Comparison of ENCODE assay signal across 22 cellular contexts in the genomic region with DNA sequence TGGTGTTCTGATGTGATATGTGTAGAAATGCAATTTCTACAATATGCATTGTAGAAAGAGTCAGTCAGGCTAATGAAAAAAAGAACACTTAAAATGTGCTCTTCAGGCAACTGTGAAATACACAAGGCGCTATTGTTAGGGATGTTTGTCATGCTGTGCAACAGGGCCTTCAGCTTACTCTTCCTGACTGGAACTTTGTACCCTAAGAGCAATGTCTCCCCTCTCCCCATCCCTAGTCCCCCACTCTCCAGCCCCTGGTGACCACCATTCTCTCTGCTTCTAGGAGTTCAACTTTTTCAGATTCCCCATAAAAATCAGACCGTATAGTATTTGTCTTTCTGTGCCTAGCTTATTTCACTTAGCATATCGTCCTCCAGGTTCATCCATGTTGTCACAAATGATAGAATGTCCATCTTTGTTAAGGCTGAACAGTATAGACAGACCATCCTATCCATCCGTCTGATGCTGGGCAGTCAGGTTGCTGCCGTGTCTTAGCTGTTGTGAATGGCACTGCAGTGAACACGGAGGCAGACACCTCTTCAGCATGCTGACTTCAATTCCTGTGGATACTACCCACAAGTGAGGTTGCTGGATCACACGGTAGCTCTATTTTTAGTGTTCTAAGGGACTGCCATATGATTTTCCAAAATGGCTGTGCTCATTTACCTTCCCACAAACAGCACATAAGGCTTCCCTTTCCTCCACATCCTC. TPM values are rescaled to one million over a fixed set of nuclear protein-coding genes. Genes with fewer than 3 reads are reported as not detected.
DNase-seq lines count a peak whose midpoint lies in the region; ATAC-seq, FAIRE-seq and TF ChIP-seq lines count a peak whose summit lies in the region.
"Had no signal": no experiment of that assay in that cellular context is flagged by ENCODE, and none has a peak within 500 bp of the region (broad histone marks: within the 10 kb centered on the region; RNA-seq: fewer than 3 reads in every experiment).

No MANE protein-coding gene starts in this region.

- peak; percentile 89 for DNase-seq in HepG2 (ENCODE audit: low spot score)
- no peak for DNase-seq in right lobe of liver
- peak; percentile 48 for DNase-seq in medulla oblongata (ENCODE audit: extremely low spot score)
- DNase-seq in type B pancreatic cell (ENCODE audit: extremely low spot score, unreplicated experiment), result no peak
- no peak for DNase-seq in NK-92 (lab: John Stamatoyannopoulos, UW; ENCODE audit: unreplicated experiment)
- DNase-seq: activated CD4-positive, alpha-beta T cell treated with anti-CD3 and anti-CD28 coated beads, Interleukin-2, amount 50 U/mL, for 1 hour; cortex of kidney; heart left ventricle; NCI-H1092 treated with DMSO at 0.1 percent for 48 hours; NCI-H2171 treated with DMSO at 0.1 percent for 48 hours; NK-92 treated with Interleukin-12 subunit alpha and Interleukin-12 subunit beta, amount 100 ng/mL, for 24 hours; SHP77 treated with DMSO at 0.1 percent for 48 hours; stimulated activated CD4-positive, alpha-beta T cell treated with anti-CD3 and anti-CD28 coated beads, Interleukin-12 subunit alpha, Interleukin-12 subunit beta, amount 100 ng/mL, for 4 hours; T-helper 9 cell had no signal

- peak overlapping the region; percentile 81 for H3K27ac ChIP-seq in HepG2 (ENCODE audit: extremely low read length, insufficient read depth, low read length)
- no peak overlapping the region for H3K27ac ChIP-seq in right lobe of liver
- H3K27ac ChIP-seq: esophagus muscularis mucosa, KMS-11 had no signal

- no peak for TF ChIP-seq RAD21 in HepG2 (CRISPR knock-in tag; IDR thresholded peaks at IDR 0.05)

- no peaks in the 10 kb centered on the region for H3K9me3 Mint-ChIP-seq in activated T-helper 17 cell treated with anti-CD3 and anti-CD28 coated beads, Interleukin-2, amount 50 U/mL, for 72 hours
- H3K9me3 Mint-ChIP-seq in type B pancreatic cell, result peaks cover 5% of the 10 kb centered on the region
- H3K9me3 Mint-ChIP-seq: activated T-helper 1 cell treated with anti-CD3 and anti-CD28 coated beads, Interleukin-12 subunit alpha, Interleukin-12 subunit beta, Interleukin-2, Interleukin-4 antibody, amounts not matched to agents 30 ng/mL and 10 ng/mL and 1 ng/mL, durations not matched to agents 14 hours and 24 hours and 36 hours had no signal

- in situ Hi-C loops in HepG2 (cut with HindIII; ENCODE audit: extremely low pct_ligation_motif_present, low pct_unique_long_range_greater_than_20kb), result no loop called here

- peak overlapping the region; percentile 54 for H3K4me2 ChIP-seq in HepG2 (ENCODE audit: low read depth, low read length)
- H3K4me2 ChIP-seq: KMS-11 had no signal

- no peaks in the 10 kb centered on the region for H3K4me1 Mint-ChIP-seq in activated T-helper 17 cell treated with anti-CD3 and anti-CD28 coated beads, Interleukin-2, amount 50 U/mL, for 72 hours
- H3K4me1 Mint-ChIP-seq in type B pancreatic cell (ENCODE audit: unreplicated experiment), result peaks cover 31% of the 10 kb centered on the region

- H3K27me3 ChIP-seq in HepG2 (ENCODE audit: control insufficient read depth in 1 of 2, insufficient read depth in 2 of 2, low read length in 2 of 2) (no peaks in the 10 kb centered on the region), right lobe of liver (no peaks in the 10 kb centered on the region)

- peak; percentile 79 for FAIRE-seq in HepG2 (lab: Jason Lieb, UNC)
- FAIRE-seq: astrocyte had no signal

- no peaks in the 10 kb centered on the region for H3K27me3 Mint-ChIP-seq in activated T-helper 17 cell treated with anti-CD3 and anti-CD28 coated beads, Interleukin-2, amount 50 U/mL, for 72 hours
- peaks cover 32% of the 10 kb centered on the region for H3K27me3 Mint-ChIP-seq in type B pancreatic cell

- H3K9ac ChIP-seq in HepG2 (ENCODE audit: insufficient read depth, low read depth, low read length), result peak overlapping the region; percentile 39; the same call in 1 of the 2 replicates
- H3K9ac ChIP-seq: KMS-11 had no signal

- H3K4me3 Mint-ChIP-seq in activated T-helper 17 cell treated with anti-CD3 and anti-CD28 coated beads, Interleukin-2, amount 50 U/mL, for 72 hours, result peak overlapping the region; percentile 52
- H3K4me3 Mint-ChIP-seq in type B pancreatic cell, result peak overlapping the region; percentile 38
- H3K4me3 Mint-ChIP-seq: activated T-helper 1 cell treated with anti-CD3 and anti-CD28 coated beads, Interleukin-12 subunit alpha, Interleukin-12 subunit beta, Interleukin-2, Interleukin-4 antibody, amounts not matched to agents 30 ng/mL and 10 ng/mL and 1 ng/mL, durations not matched to agents 14 hours and 24 hours and 36 hours had no signal

- peak overlapping the region; percentile 53 for H3K27ac Mint-ChIP-seq in activated T-helper 17 cell treated with anti-CD3 and anti-CD28 coated beads, Interleukin-2, amount 50 U/mL, for 72 hours
- H3K27ac Mint-ChIP-seq in type B pancreatic cell, result peak overlapping the region; percentile 57
- H3K27ac Mint-ChIP-seq: activated T-helper 1 cell treated with anti-CD3 and anti-CD28 coated beads, Interleukin-12 subunit alpha, Interleukin-12 subunit beta, Interleukin-2, Interleukin-4 antibody, amounts not matched to agents 30 ng/mL and 10 ng/mL and 1 ng/mL, durations not matched to agents 14 hours and 24 hours and 36 hours had no signal

- ATAC-seq in HepG2 (peak; percentile 61), right lobe of liver (no peak), GM19351 (IDR thresholded peaks at IDR 0.05; ENCODE audit: unreplicated experiment) (no peak), GM21390 (IDR thresholded peaks at IDR 0.05; ENCODE audit: unreplicated experiment) (no peak)
- ATAC-seq in activated T-helper 17 cell treated with anti-CD3 and anti-CD28 coated beads, Interleukin-2, amount 50 U/mL, for 72 hours (replicated peaks), result no peak

- no peak overlapping the region for H2AFZ ChIP-seq in HepG2 (ENCODE audit: low read length)

- H3K36me3 ChIP-seq in HepG2 (replicated peaks in 1 of 2; ENCODE audit: control insufficient read depth in 1 of 2, insufficient read depth in 2 of 2, low read length in 2 of 2), result peaks cover 0 to 3% of the 10 kb centered on the region in 2 experiments; a peak in 2 of 5 replicates
- H3K36me3 ChIP-seq in right lobe of liver, result peaks cover 0 to 1% (median 0%) of the 10 kb centered on the region in 4 donors

- peaks cover 49% of the 10 kb centered on the region for H3K4me1 ChIP-seq in HepG2 (ENCODE audit: insufficient read depth, low read length)
- H3K4me1 ChIP-seq in right lobe of liver, result peaks cover 0 to 7% (median 0%) of the 10 kb centered on the region in 4 donors

- H3K9me3 ChIP-seq in HepG2 (ENCODE audit: low read length), result no peaks in the 10 kb centered on the region
- no peaks in the 10 kb centered on the region for H3K9me3 ChIP-seq in right lobe of liver
- H3K9me3 ChIP-seq: esophagus muscularis mucosa, heart left ventricle had no signal

- H4K20me1 ChIP-seq in HepG2 (ENCODE audit: insufficient read depth, low read length), result no peaks in the 10 kb centered on the region

- peak in 1 of 2 experiments; percentile 61; a peak in 1 of 4 replicates for TF ChIP-seq EP300 in HepG2 (IDR thresholded peaks at IDR 0.05; ENCODE audit: low read depth in 2 of 2, low read length in 2 of 2)
- no peak for TF ChIP-seq EP300 in HepG2 (CRISPR knock-in tag; IDR thresholded peaks at IDR 0.05; ENCODE audit: borderline replicate concordance)

- intact Hi-C loops in HepG2 (cut with micrococcal nuclease; ENCODE audit: unreplicated experiment) (loop anchor here (1.0 kb wide), 2 partner anchors 27 to 42 kb away; no protein-coding TSS in a partner anchor), right lobe of liver (cut with DNase I) (no loop called here)

- TF ChIP-seq POLR2A in HepG2 (IDR thresholded peaks at IDR 0.05; ENCODE audit: insufficient read depth in 1 of 2, low read depth in 2 of 2, low read length in 2 of 2) (no peak), right lobe of liver (IDR thresholded peaks at IDR 0.05) (no peak)

- POLR2A ChIA-PET in HepG2 (lab: Yijun Ruan, JAX), result interaction anchor here (1.1 to 3.1 kb wide), 2 partner anchors 9 to 13 kb away, joined by 5 to 52 read pairs; a partner anchor contains a TSS

- no TSS peak for BruUV-seq in HepG2 (replicated peaks; lab: Mats Ljungman, UMichigan)

- H3K4me3 ChIP-seq in HepG2 (replicated peaks in 1 of 3; ENCODE audit: insufficient read depth in 1 of 3, low read depth in 2 of 3, low read length in 3 of 3) (peak overlapping the region in 1 of 3 experiments; percentile 35; a peak in 1 of 6 replicates), right lobe of liver (no peak overlapping the region)
- H3K4me3 ChIP-seq: esophagus muscularis mucosa, heart left ventricle had no signal

- no peaks in the 10 kb centered on the region for H3K36me3 Mint-ChIP-seq in activated T-helper 17 cell treated with anti-CD3 and anti-CD28 coated beads, Interleukin-2, amount 50 U/mL, for 72 hours (ENCODE audit: low read depth)
- H3K36me3 Mint-ChIP-seq in type B pancreatic cell, result no peaks in the 10 kb centered on the region

- TF ChIP-seq CTCF in HepG2 (CRISPR knock-in tag; IDR thresholded peaks at IDR 0.05), result no peak
- no peak for TF ChIP-seq CTCF in right lobe of liver (IDR thresholded peaks at IDR 0.05)
- TF ChIP-seq CTCF in type B pancreatic cell (conservative IDR thresholded peaks at IDR 0.05), result no peak

- H3K79me2 ChIP-seq in HepG2 (ENCODE audit: insufficient read depth, low read length), result no peaks in the 10 kb centered on the region

- 63% methylated on average over 7 of the region's 7 CpGs for WGBS in HepG2 (ENCODE audit: low lambda C conversion rate)
- WGBS in right lobe of liver (ENCODE audit: insufficient coverage, low coverage, low lambda C conversion rate, missing lambda C conversion rate), result 82% methylated on average over 6 of the region's 7 CpGs

- CTCF ChIA-PET in HepG2 (lab: Yijun Ruan, JAX; ENCODE audit: low intra/inter-chr PET ratio, low total read pairs), result no interaction called here

RNA-seq across cellular contexts. Expression of a gene that starts 10.7 kb away (rescaled TPM):
- total RNA-seq in HepG2 (2016; rRNA removed; fragmentation: Illumina TruSeq; extraction: Trizol), result 137 and 140 TPM in 2 replicates
- 56.4 and 57.7 TPM in 2 replicates for total RNA-seq in HepG2 (2016; cell fraction: cytosol; rRNA removed; fragmentation: Illumina TruSeq; extraction: Trizol; ENCODE audit: low read depth)
- total RNA-seq in HepG2 (2016; cell fraction: insoluble cytoplasmic fraction; rRNA removed; fragmentation: Illumina TruSeq; extraction: Trizol), result 130 and 141 TPM in 2 replicates
- total RNA-seq in HepG2 (2016; cell fraction: membrane; rRNA removed; fragmentation: Illumina TruSeq; extraction: Trizol), result 58.9 and 72.8 TPM in 2 replicates
- total RNA-seq in HepG2 (2016; cell fraction: nucleus; rRNA removed; fragmentation: Illumina TruSeq; extraction: Trizol), result 73.7 and 87.9 TPM in 2 replicates
- polyA plus RNA-seq in HepG2 (2011; rRNA removed), result 88.9 and 92.4 TPM in 2 replicates
- polyA plus RNA-seq in HepG2 (2011; cell fraction: cytosol; rRNA removed), result 80.9 and 124 TPM in 2 replicates
- 241 and 294 TPM in 2 replicates for polyA plus RNA-seq in HepG2 (2011; cell fraction: nucleus; rRNA removed)
- 86.7 and 89.4 TPM in 2 replicates for polyA plus RNA-seq in HepG2 (2012)
- 41.2 and 47.2 TPM in 2 replicates for polyA plus RNA-seq in HepG2 (2016; cell fraction: cytosol; fragmentation: Illumina TruSeq; extraction: Trizol; ENCODE audit: low read depth)
- polyA plus RNA-seq in HepG2 (2016; cell fraction: insoluble cytoplasmic fraction; fragmentation: Illumina TruSeq; extraction: Trizol; ENCODE audit: low read depth), result 109 and 121 TPM in 2 replicates
- polyA plus RNA-seq in HepG2 (2016; cell fraction: membrane; fragmentation: Illumina TruSeq; extraction: Trizol; ENCODE audit: low read depth), result 38.1 and 45.1 TPM in 2 replicates
- 169 and 179 TPM in 2 replicates for polyA plus RNA-seq in HepG2 (2016; cell fraction: nucleus; fragmentation: Illumina TruSeq; extraction: Trizol; ENCODE audit: insufficient read depth, low read depth)
- polyA minus RNA-seq in HepG2 (2011; rRNA and poly(A)+ RNA removed; ENCODE audit: low replicate concordance), result 124 and 164 TPM in 2 replicates
- polyA minus RNA-seq in HepG2 (2011; cell fraction: cytosol; rRNA and poly(A)+ RNA removed), result 50.1 and 58.7 TPM in 2 replicates
- polyA minus RNA-seq in HepG2 (2011; cell fraction: nucleus; rRNA and poly(A)+ RNA removed), result 52.5 and 56.4 TPM in 2 replicates
- total RNA-seq in right lobe of liver, result 100 to 1,000 TPM; 151 to 214 (median 163) TPM
- 100 to 1,000 TPM; 160 to 238 TPM for total RNA-seq in activated T-helper 17 cell treated with anti-CD3 and anti-CD28 coated beads, Interleukin-2, amount 50 U/mL, for 72 hours
- total RNA-seq in type B pancreatic cell (ENCODE audit: low replicate concordance), result 220 and 226 TPM in 2 replicates

RNA-seq across cellular contexts. Expression of a gene that starts 12.3 kb away (rescaled TPM):
- total RNA-seq in HepG2 (2016; rRNA removed; fragmentation: Illumina TruSeq; extraction: Trizol) (18.0 and 25.8 TPM in 2 replicates), right lobe of liver (10 to 100 TPM; 12.7 to 31.4 (median 18.3) TPM), type B pancreatic cell (ENCODE audit: low replicate concordance) (10.3 and 16.0 TPM in 2 replicates)
- total RNA-seq in HepG2 (2016; cell fraction: cytosol; rRNA removed; fragmentation: Illumina TruSeq; extraction: Trizol; ENCODE audit: low read depth), result 20.3 and 23.2 TPM in 2 replicates
- 15.4 and 25.8 TPM in 2 replicates for total RNA-seq in HepG2 (2016; cell fraction: insoluble cytoplasmic fraction; rRNA removed; fragmentation: Illumina TruSeq; extraction: Trizol)
- total RNA-seq in HepG2 (2016; cell fraction: membrane; rRNA removed; fragmentation: Illumina TruSeq; extraction: Trizol), result 20.1 and 24.5 TPM in 2 replicates
- total RNA-seq in HepG2 (2016; cell fraction: nucleus; rRNA removed; fragmentation: Illumina TruSeq; extraction: Trizol), result 14.1 and 16.1 TPM in 2 replicates
- 6.7 and 7.8 TPM in 2 replicates for polyA plus RNA-seq in HepG2 (2011; rRNA removed)
- 4.9 and 12.5 TPM in 2 replicates for polyA plus RNA-seq in HepG2 (2011; cell fraction: cytosol; rRNA removed)
- 38.1 and 38.7 TPM in 2 replicates for polyA plus RNA-seq in HepG2 (2011; cell fraction: nucleus; rRNA removed)
- polyA plus RNA-seq in HepG2 (2012), result 13.5 and 13.9 TPM in 2 replicates
- 26.1 and 30.7 TPM in 2 replicates for polyA plus RNA-seq in HepG2 (2016; cell fraction: cytosol; fragmentation: Illumina TruSeq; extraction: Trizol; ENCODE audit: low read depth)
- 20.3 and 26.5 TPM in 2 replicates for polyA plus RNA-seq in HepG2 (2016; cell fraction: insoluble cytoplasmic fraction; fragmentation: Illumina TruSeq; extraction: Trizol; ENCODE audit: low read depth)
- 20.2 and 22.8 TPM in 2 replicates for polyA plus RNA-seq in HepG2 (2016; cell fraction: membrane; fragmentation: Illumina TruSeq; extraction: Trizol; ENCODE audit: low read depth)
- polyA plus RNA-seq in HepG2 (2016; cell fraction: nucleus; fragmentation: Illumina TruSeq; extraction: Trizol; ENCODE audit: insufficient read depth, low read depth), result 27.4 and 28.8 TPM in 2 replicates
- polyA minus RNA-seq in HepG2 (2011; rRNA and poly(A)+ RNA removed; ENCODE audit: low replicate concordance), result 11.2 and 17.2 TPM in 2 replicates
- 5.1 and 6.1 TPM in 2 replicates for polyA minus RNA-seq in HepG2 (2011; cell fraction: cytosol; rRNA and poly(A)+ RNA removed)
- polyA minus RNA-seq in HepG2 (2011; cell fraction: nucleus; rRNA and poly(A)+ RNA removed), result 11.8 and 16.4 TPM in 2 replicates
- 10 to 100 TPM; 12.0 to 23.1 TPM for total RNA-seq in activated T-helper 17 cell treated with anti-CD3 and anti-CD28 coated beads, Interleukin-2, amount 50 U/mL, for 72 hours

RNA-seq across cellular contexts. Expression of a gene that starts 22.2 kb away (rescaled TPM):
- 0.17 and 0.27 TPM in 2 replicates for total RNA-seq in HepG2 (2016; rRNA removed; fragmentation: Illumina TruSeq; extraction: Trizol)
- not detected in 2 replicates for total RNA-seq in HepG2 (2016; cell fraction: cytosol; rRNA removed; fragmentation: Illumina TruSeq; extraction: Trizol; ENCODE audit: low read depth)
- 0.15 and 0.45 TPM in 2 replicates for total RNA-seq in HepG2 (2016; cell fraction: insoluble cytoplasmic fraction; rRNA removed; fragmentation: Illumina TruSeq; extraction: Trizol)
- 0.15 and 0.28 TPM in 2 replicates for total RNA-seq in HepG2 (2016; cell fraction: membrane; rRNA removed; fragmentation: Illumina TruSeq; extraction: Trizol)
- total RNA-seq in HepG2 (2016; cell fraction: nucleus; rRNA removed; fragmentation: Illumina TruSeq; extraction: Trizol), result 0.25 and 0.31 TPM in 2 replicates
- 1.7 and 3.1 TPM in 2 replicates for polyA plus RNA-seq in HepG2 (2011; rRNA removed)
- 1.5 and 2.1 TPM in 2 replicates for polyA plus RNA-seq in HepG2 (2011; cell fraction: cytosol; rRNA removed)
- polyA plus RNA-seq in HepG2 (2011; cell fraction: nucleus; rRNA removed), result 2.4 and 3.7 TPM in 2 replicates
- 1.1 and 4.1 TPM in 2 replicates for polyA plus RNA-seq in HepG2 (2012)
- polyA plus RNA-seq in HepG2 (2016; cell fraction: cytosol; fragmentation: Illumina TruSeq; extraction: Trizol; ENCODE audit: low read depth), result 0.36 and 0.74 TPM in 2 replicates
- 0.87 and 1.3 TPM in 2 replicates for polyA plus RNA-seq in HepG2 (2016; cell fraction: insoluble cytoplasmic fraction; fragmentation: Illumina TruSeq; extraction: Trizol; ENCODE audit: low read depth)
- polyA plus RNA-seq in HepG2 (2016; cell fraction: membrane; fragmentation: Illumina TruSeq; extraction: Trizol; ENCODE audit: low read depth), result 0.65 and 0.89 TPM in 2 replicates
- 0.82 and 1.00 TPM in 2 replicates for polyA plus RNA-seq in HepG2 (2016; cell fraction: nucleus; fragmentation: Illumina TruSeq; extraction: Trizol; ENCODE audit: insufficient read depth, low read depth)
- 0.72 TPM in 1 of 2 replicates, not detected in the other for polyA minus RNA-seq in HepG2 (2011; rRNA and poly(A)+ RNA removed; ENCODE audit: low replicate concordance)
- polyA minus RNA-seq in HepG2 (2011; cell fraction: cytosol; rRNA and poly(A)+ RNA removed), result 0.62 and 1.3 TPM in 2 replicates
- 0.26 TPM in 1 of 2 replicates, not detected in the other for polyA minus RNA-seq in HepG2 (2011; cell fraction: nucleus; rRNA and poly(A)+ RNA removed)
- total RNA-seq in right lobe of liver, result under 1 TPM in 5 of 6 experiments, not detected in 1; 0.24 to 0.49 (median 0.34) TPM
- total RNA-seq in activated T-helper 17 cell treated with anti-CD3 and anti-CD28 coated beads, Interleukin-2, amount 50 U/mL, for 72 hours, result not detected
- not detected in 2 replicates for total RNA-seq in type B pancreatic cell (ENCODE audit: low replicate concordance)
- total RNA-seq: activated T-helper 1 cell treated with anti-CD3 and anti-CD28 coated beads, Interleukin-12 subunit alpha, Interleukin-12 subunit beta, Interleukin-2, Interleukin-4 antibody, amounts not matched to agents 30 ng/mL and 10 ng/mL and 1 ng/mL, durations not matched to agents 14 hours and 24 hours and 36 hours; astrocyte; esophagus muscularis mucosa; posterior vena cava had no signal

RNA-seq across cellular contexts. Expression of a gene that starts 33.1 kb away (rescaled TPM):
- 3.3 and 3.4 TPM in 2 replicates for total RNA-seq in HepG2 (2016; rRNA removed; fragmentation: Illumina TruSeq; extraction: Trizol)
- 1.1 and 1.2 TPM in 2 replicates for total RNA-seq in HepG2 (2016; cell fraction: cytosol; rRNA removed; fragmentation: Illumina TruSeq; extraction: Trizol; ENCODE audit: low read depth)
- total RNA-seq in HepG2 (2016; cell fraction: insoluble cytoplasmic fraction; rRNA removed; fragmentation: Illumina TruSeq; extraction: Trizol), result 3.4 and 4.0 TPM in 2 replicates
- total RNA-seq in HepG2 (2016; cell fraction: membrane; rRNA removed; fragmentation: Illumina TruSeq; extraction: Trizol), result 1.5 and 1.9 TPM in 2 replicates
- total RNA-seq in HepG2 (2016; cell fraction: nucleus; rRNA removed; fragmentation: Illumina TruSeq; extraction: Trizol), result 1.6 and 1.7 TPM in 2 replicates
- polyA plus RNA-seq in HepG2 (2011; rRNA removed), result 3.7 and 7.6 TPM in 2 replicates
- 3.7 and 4.0 TPM in 2 replicates for polyA plus RNA-seq in HepG2 (2011; cell fraction: cytosol; rRNA removed)
- polyA plus RNA-seq in HepG2 (2011; cell fraction: nucleus; rRNA removed), result 8.6 and 13.6 TPM in 2 replicates
- 3.9 and 4.4 TPM in 2 replicates for polyA plus RNA-seq in HepG2 (2012)
- polyA plus RNA-seq in HepG2 (2016; cell fraction: cytosol; fragmentation: Illumina TruSeq; extraction: Trizol; ENCODE audit: low read depth), result 0.75 and 1.2 TPM in 2 replicates
- 3.5 and 4.2 TPM in 2 replicates for polyA plus RNA-seq in HepG2 (2016; cell fraction: insoluble cytoplasmic fraction; fragmentation: Illumina TruSeq; extraction: Trizol; ENCODE audit: low read depth)
- polyA plus RNA-seq in HepG2 (2016; cell fraction: membrane; fragmentation: Illumina TruSeq; extraction: Trizol; ENCODE audit: low read depth), result 1.7 and 1.9 TPM in 2 replicates
- polyA plus RNA-seq in HepG2 (2016; cell fraction: nucleus; fragmentation: Illumina TruSeq; extraction: Trizol; ENCODE audit: insufficient read depth, low read depth), result 6.5 and 6.8 TPM in 2 replicates
- 3.0 TPM in 1 of 2 replicates, not detected in the other for polyA minus RNA-seq in HepG2 (2011; rRNA and poly(A)+ RNA removed; ENCODE audit: low replicate concordance)
- 2.1 and 2.2 TPM in 2 replicates for polyA minus RNA-seq in HepG2 (2011; cell fraction: cytosol; rRNA and poly(A)+ RNA removed)
- polyA minus RNA-seq in HepG2 (2011; cell fraction: nucleus; rRNA and poly(A)+ RNA removed), result 0.90 and 1.1 TPM in 2 replicates
- 10 to 100 TPM in 4 of 6 experiments, 1 to 10 TPM in 2; 6.8 to 17.9 (median 12.4) TPM for total RNA-seq in right lobe of liver
- under 1 TPM in 1 of 2 donors, not detected in 1; 0.80 TPM for total RNA-seq in activated T-helper 17 cell treated with anti-CD3 and anti-CD28 coated beads, Interleukin-2, amount 50 U/mL, for 72 hours
- total RNA-seq in type B pancreatic cell (ENCODE audit: low replicate concordance), result 2.2 and 5.8 TPM in 2 replicates
- total RNA-seq: activated T-helper 1 cell treated with anti-CD3 and anti-CD28 coated beads, Interleukin-12 subunit alpha, Interleukin-12 subunit beta, Interleukin-2, Interleukin-4 antibody, amounts not matched to agents 30 ng/mL and 10 ng/mL and 1 ng/mL, durations not matched to agents 14 hours and 24 hours and 36 hours; astrocyte; esophagus muscularis mucosa; heart left ventricle; posterior vena cava had no signal
- polyA plus RNA-seq: heart left ventricle had no signal

RNA-seq across cellular contexts. Expression of a gene that starts 33.8 kb away (rescaled TPM):
- total RNA-seq in HepG2 (2016; rRNA removed; fragmentation: Illumina TruSeq; extraction: Trizol) (not detected in 2 replicates), right lobe of liver (10 to 100 TPM; 16.6 to 51.4 (median 32.3) TPM), type B pancreatic cell (ENCODE audit: low replicate concordance) (1,009 and 1,011 TPM in 2 replicates)
- not detected in 2 replicates for total RNA-seq in HepG2 (2016; cell fraction: cytosol; rRNA removed; fragmentation: Illumina TruSeq; extraction: Trizol; ENCODE audit: low read depth)
- not detected in 2 replicates for total RNA-seq in HepG2 (2016; cell fraction: insoluble cytoplasmic fraction; rRNA removed; fragmentation: Illumina TruSeq; extraction: Trizol)
- total RNA-seq in HepG2 (2016; cell fraction: membrane; rRNA removed; fragmentation: Illumina TruSeq; extraction: Trizol), result not detected in 2 replicates
- total RNA-seq in HepG2 (2016; cell fraction: nucleus; rRNA removed; fragmentation: Illumina TruSeq; extraction: Trizol), result not detected in 2 replicates
- polyA plus RNA-seq in HepG2 (2011; rRNA removed), result 0.33 TPM in 1 of 2 replicates, not detected in the other
- polyA plus RNA-seq in HepG2 (2011; cell fraction: cytosol; rRNA removed), result 0.27 and 0.32 TPM in 2 replicates
- polyA plus RNA-seq in HepG2 (2011; cell fraction: nucleus; rRNA removed), result 0.35 and 0.42 TPM in 2 replicates
- not detected in 2 replicates for polyA plus RNA-seq in HepG2 (2012)
- polyA plus RNA-seq in HepG2 (2016; cell fraction: cytosol; fragmentation: Illumina TruSeq; extraction: Trizol; ENCODE audit: low read depth), result not detected in 2 replicates
- not detected in 2 replicates for polyA plus RNA-seq in HepG2 (2016; cell fraction: insoluble cytoplasmic fraction; fragmentation: Illumina TruSeq; extraction: Trizol; ENCODE audit: low read depth)
- polyA plus RNA-seq in HepG2 (2016; cell fraction: membrane; fragmentation: Illumina TruSeq; extraction: Trizol; ENCODE audit: low read depth), result not detected in 2 replicates
- polyA plus RNA-seq in HepG2 (2016; cell fraction: nucleus; fragmentation: Illumina TruSeq; extraction: Trizol; ENCODE audit: insufficient read depth, low read depth), result not detected in 2 replicates
- 3.7 and 5.0 TPM in 2 replicates for polyA minus RNA-seq in HepG2 (2011; rRNA and poly(A)+ RNA removed; ENCODE audit: low replicate concordance)
- polyA minus RNA-seq in HepG2 (2011; cell fraction: cytosol; rRNA and poly(A)+ RNA removed), result not detected in 2 replicates
- polyA minus RNA-seq in HepG2 (2011; cell fraction: nucleus; rRNA and poly(A)+ RNA removed), result not detected in 2 replicates
- total RNA-seq in activated T-helper 17 cell treated with anti-CD3 and anti-CD28 coated beads, Interleukin-2, amount 50 U/mL, for 72 hours, result 100 to 1,000 TPM; 187 to 394 TPM

Comparison
In these comparisons a context has a peak if more than half of its experiments do, and no peak if none do; other contexts are left out.
1. DNase-seq: peak in HepG2 (single experiment) and medulla oblongata (single experiment); none in right lobe of liver (0 of 3), type B pancreatic cell (single experiment) and NK-92 (single experiment).